ENCODE assay signal across 12 cellular contexts in the genomic region with DNA sequence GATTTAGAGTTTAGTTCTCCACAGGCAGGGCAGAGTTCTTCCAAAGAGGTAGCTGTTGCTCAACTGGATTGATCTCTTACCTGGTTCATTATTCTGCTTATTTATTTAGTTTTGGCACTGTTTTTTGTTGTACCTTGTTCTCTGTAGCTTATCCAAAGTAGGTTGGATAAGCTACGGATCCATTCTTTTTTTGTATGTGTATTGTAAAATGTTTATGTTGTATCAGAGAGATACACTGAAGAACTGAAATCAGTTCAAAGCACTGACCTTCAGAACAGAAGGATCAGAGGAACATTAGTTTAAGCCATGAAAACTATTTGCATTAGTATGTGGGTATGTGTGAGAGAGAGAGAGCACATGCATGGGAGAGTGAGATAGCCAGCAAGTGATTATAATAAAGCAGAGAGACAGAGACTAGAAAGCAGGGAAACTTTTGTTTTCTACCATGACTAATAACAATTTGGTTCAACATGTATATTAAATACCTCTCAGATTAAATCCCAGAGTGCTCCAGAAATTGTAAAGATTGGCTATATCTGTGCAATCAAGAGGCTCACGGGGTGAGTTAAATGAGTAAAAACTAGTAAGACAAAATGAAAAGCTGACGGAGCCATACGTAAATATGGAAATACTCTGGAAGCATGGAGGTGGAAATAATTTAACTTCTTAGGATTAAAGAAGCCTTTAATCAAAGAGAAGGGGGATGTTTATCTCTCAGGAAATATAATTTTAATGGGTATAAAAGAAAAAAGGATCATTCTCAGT. TPM values are rescaled to one million over a fixed set of nuclear protein-coding genes. Genes with fewer than 3 reads are reported as not detected.
DNase-seq lines count a peak whose midpoint lies in the region; ATAC-seq and TF ChIP-seq lines count a peak whose summit lies in the region.
"Had no signal": no experiment of that assay in that cellular context is flagged by ENCODE, and none has a peak within 500 bp of the region (broad histone marks: within the 10 kb centered on the region; RNA-seq: fewer than 3 reads in every experiment).

No MANE protein-coding gene starts in this region.

- no peak overlapping the region for H3K4me3 Mint-ChIP-seq in T-helper 1 cell treated with Interleukin-12 subunit alpha and Interleukin-12 subunit beta and Interleukin-4 antibody, amounts not matched to agents 30 μg/mL and 1 μg/mL, for 36 hours

- H3F3A ChIP-seq in smooth muscle cell (ENCODE audit: low read depth) = peaks cover 20% of the 10 kb centered on the region
- H3F3A ChIP-seq in PC-3 (ENCODE audit: low read length, unreplicated experiment) = no peaks in the 10 kb centered on the region

- peaks cover 52% of the 10 kb centered on the region for H3K4me1 ChIP-seq in OCI-LY7 (ENCODE audit: insufficient read depth, low read length, poor library complexity, severe bottlenecking)
- H3K4me1 ChIP-seq in smooth muscle cell (ENCODE audit: low read depth) = no peaks in the 10 kb centered on the region
- peaks cover 24% of the 10 kb centered on the region for H3K4me1 ChIP-seq in PC-3 (ENCODE audit: insufficient read depth, low read length)
- H3K4me1 ChIP-seq in SJCRH30 = peaks cover 23% of the 10 kb centered on the region

- TF ChIP-seq CTCF in OCI-LY7 (conservative IDR thresholded peaks at IDR 0.05; ENCODE audit: low read length) = no peak
- no peak for TF ChIP-seq CTCF in smooth muscle cell (IDR thresholded peaks at IDR 0.05; ENCODE audit: borderline replicate concordance, insufficient read depth, poor library complexity, severe bottlenecking)
- no peak for TF ChIP-seq CTCF in PC-3 (conservative IDR thresholded peaks at IDR 0.05; ENCODE audit: low read depth, low read length)

- H3K36me3 ChIP-seq in OCI-LY7 (ENCODE audit: insufficient read depth, low read length) (peaks cover 43% of the 10 kb centered on the region), smooth muscle cell (ENCODE audit: low read depth) (no peaks in the 10 kb centered on the region), PC-3 (ENCODE audit: low read depth, low read length) (peaks cover 16% of the 10 kb centered on the region), SJCRH30 (peaks cover 43% of the 10 kb centered on the region)
- H3K36me3 ChIP-seq: thoracic aorta had no signal

- no peak for DNase-seq in T-helper 1 cell
- DNase-seq in OCI-LY7 (ENCODE audit: low spot score) = no peak
- no peak for DNase-seq in epithelial cell of prostate (ENCODE audit: low read depth, low spot score)
- no peak for DNase-seq in smooth muscle cell (lab: John Stamatoyannopoulos, UW; ENCODE audit: unreplicated experiment)
- no peak for DNase-seq in PC-3
- no peak for DNase-seq in SJCRH30
- DNase-seq: cortex of kidney, sigmoid colon had no signal

- H2AFZ ChIP-seq in OCI-LY7 (ENCODE audit: low read length) = no peak overlapping the region
- no peak overlapping the region for H2AFZ ChIP-seq in smooth muscle cell (ENCODE audit: low read depth)
- H2AFZ ChIP-seq in PC-3 (ENCODE audit: low read length) = no peak overlapping the region

- WGBS in smooth muscle cell (ENCODE audit: low lambda C conversion rate) = 89% methylated on average over 4 of the region's 4 CpGs

- H3K9me3 ChIP-seq in OCI-LY7 (ENCODE audit: low read length) = no peaks in the 10 kb centered on the region
- no peaks in the 10 kb centered on the region for H3K9me3 ChIP-seq in smooth muscle cell (replicated peaks; ENCODE audit: low read depth)
- no peaks in the 10 kb centered on the region for H3K9me3 ChIP-seq in PC-3 (ENCODE audit: low read length)
- H3K9me3 ChIP-seq in SJCRH30 (replicated peaks) = no peaks in the 10 kb centered on the region
- H3K9me3 ChIP-seq: sigmoid colon, thoracic aorta had no signal

- CTCF ChIA-PET in OCI-LY7 (lab: Charles Lee; ENCODE audit: unreplicated experiment) = no interaction called here
- CTCF ChIA-PET in PC-3 (lab: Charles Lee) = no interaction called here

- peak overlapping the region; percentile 8 for H3K27ac Mint-ChIP-seq in T-helper 1 cell treated with Interleukin-12 subunit alpha and Interleukin-12 subunit beta and Interleukin-4 antibody, amounts not matched to agents 30 μg/mL and 1 μg/mL, for 36 hours

- ATAC-seq in GM18870 (IDR thresholded peaks at IDR 0.05; ENCODE audit: unreplicated experiment) (no peak), PC-3 (no peak)

- peaks cover 24% of the 10 kb centered on the region for H3K4me1 Mint-ChIP-seq in T-helper 1 cell treated with Interleukin-12 subunit alpha and Interleukin-12 subunit beta and Interleukin-4 antibody, amounts not matched to agents 30 μg/mL and 1 μg/mL, for 36 hours (ENCODE audit: low read depth)

- H3K36me3 Mint-ChIP-seq in T-helper 1 cell treated with Interleukin-12 subunit alpha and Interleukin-12 subunit beta and Interleukin-4 antibody, amounts not matched to agents 30 μg/mL and 1 μg/mL, for 36 hours (ENCODE audit: low read depth) = peaks cover 24% of the 10 kb centered on the region

- H3K27me3 ChIP-seq in smooth muscle cell (ENCODE audit: low read depth) (no peaks in the 10 kb centered on the region), PC-3 (ENCODE audit: low read length) (no peaks in the 10 kb centered on the region), SJCRH30 (no peaks in the 10 kb centered on the region)
- H3K27me3 ChIP-seq: sigmoid colon had no signal

- H3K4me2 ChIP-seq in OCI-LY7 (ENCODE audit: low read length) (peak overlapping the region; percentile 59), smooth muscle cell (no peak overlapping the region), PC-3 (ENCODE audit: low read length) (no peak overlapping the region)

- no peaks in the 10 kb centered on the region for H3K27me3 Mint-ChIP-seq in T-helper 1 cell treated with Interleukin-12 subunit alpha and Interleukin-12 subunit beta and Interleukin-4 antibody, amounts not matched to agents 30 μg/mL and 1 μg/mL, for 36 hours (ENCODE audit: low read depth)

- peak overlapping the region; percentile 59 for H3K27ac ChIP-seq in OCI-LY7 (ENCODE audit: low read depth, low read length, poor library complexity, severe bottlenecking)
- H3K27ac ChIP-seq in epithelial cell of prostate = peak overlapping the region; percentile 3
- peak overlapping the region; percentile 25 for H3K27ac ChIP-seq in smooth muscle cell (ENCODE audit: low read depth)
- no peak overlapping the region for H3K27ac ChIP-seq in PC-3 (ENCODE audit: low read length)
- H3K27ac ChIP-seq in SJCRH30 = no peak overlapping the region
- H3K27ac ChIP-seq: 22Rv1, sigmoid colon, thoracic aorta had no signal

- H3K4me3 ChIP-seq in OCI-LY7 (ENCODE audit: low read depth, low read length, poor library complexity, severe bottlenecking) = peak overlapping the region; percentile 28
- no peak overlapping the region for H3K4me3 ChIP-seq in smooth muscle cell
- no peak overlapping the region for H3K4me3 ChIP-seq in PC-3 (ENCODE audit: low read length)
- H3K4me3 ChIP-seq in SJCRH30 = no peak overlapping the region
- H3K4me3 ChIP-seq: sigmoid colon, thoracic aorta had no signal

- H3K9ac ChIP-seq in smooth muscle cell (ENCODE audit: low read depth) (no peak overlapping the region), PC-3 (ENCODE audit: low read length) (no peak overlapping the region)

- H3K9me3 Mint-ChIP-seq in T-helper 1 cell treated with Interleukin-12 subunit alpha and Interleukin-12 subunit beta and Interleukin-4 antibody, amounts not matched to agents 30 μg/mL and 1 μg/mL, for 36 hours = no peaks in the 10 kb centered on the region

- H3K79me2 ChIP-seq in OCI-LY7 (ENCODE audit: insufficient read depth, low read depth, low read length) (peaks cover 36% of the 10 kb centered on the region; the same call in 1 of the 2 replicates), smooth muscle cell (ENCODE audit: low read depth) (peaks cover 99% of the 10 kb centered on the region), PC-3 (ENCODE audit: low read length) (peaks cover 90% of the 10 kb centered on the region)

- H3K9me2 ChIP-seq in OCI-LY7 (ENCODE audit: insufficient read depth, low read length) = no peaks in the 10 kb centered on the region
- H3K9me2 ChIP-seq in PC-3 (replicated peaks; ENCODE audit: low read length) = no peaks in the 10 kb centered on the region

- H4K20me1 ChIP-seq in OCI-LY7 (ENCODE audit: insufficient read depth, low read length) (peaks cover 35% of the 10 kb centered on the region), smooth muscle cell (ENCODE audit: low read depth) (peaks cover 100% of the 10 kb centered on the region), PC-3 (ENCODE audit: low read length) (peaks cover 17% of the 10 kb centered on the region)

- POLR2A ChIA-PET in OCI-LY7 (lab: Charles Lee) = interaction anchor here (0.7 kb wide), 2 partner anchors 11 to 13 kb away, joined by 3 to 4 read pairs; no protein-coding TSS in a partner anchor
- POLR2A ChIA-PET in PC-3 (lab: Charles Lee; ENCODE audit: unreplicated experiment) = no interaction called here

- BruUV-seq in OCI-LY7 (replicated peaks; lab: Mats Ljungman, UMichigan) (TSS peak; percentile 22), PC-3 (replicated peaks; lab: Mats Ljungman, UMichigan) (no TSS peak)

- intact Hi-C loops in OCI-LY7 (cut with micrococcal nuclease; ENCODE audit: unreplicated experiment) (no loop called here), PC-3 (cut with micrococcal nuclease) (no loop called here)

RNA-seq across cellular contexts. Expression of a gene that starts 40.2 kb away (rescaled TPM):
- 19.3 and 26.1 TPM in 2 replicates for total RNA-seq in OCI-LY7 (2014; rRNA removed; shearing (Covaris generic))
- total RNA-seq in OCI-LY7 (2022) (32.2 and 36.8 TPM in 2 replicates), smooth muscle cell (96.7 and 102 TPM in 2 replicates), PC-3 (2014; rRNA removed) (49.4 and 54.8 TPM in 2 replicates)
- polyA plus RNA-seq in smooth muscle cell = 21.9 and 22.7 TPM in 2 replicates
- total RNA-seq in SJCRH30 (2014; rRNA removed; shearing (Covaris generic)) = 89.5 and 91.1 TPM in 2 replicates

Comparison
In these comparisons a context has a peak if more than half of its experiments do, and no peak if none do; other contexts are left out.
1. H3K27ac ChIP-seq: peak in OCI-LY7 (single experiment), epithelial cell of prostate (single experiment) and smooth muscle cell (single experiment); none in PC-3 (single experiment) and SJCRH30 (single experiment).